1 cellular context compared by ENCODE assay signal in genomic region chr13:113777311-113778260, GRCh38.
TF ChIP-seq lines count a peak whose summit lies in the region.

No MANE protein-coding gene starts in this region.

TF ChIP-seq in H1, 55 proteins besides CTCF, POLR2A, EP300 and RAD21 (continued from another document):
- no peak for TF ChIP-seq USF2 (IDR thresholded peaks at IDR 0.05; ENCODE audit: low read length)
- 0 out of 2 replicates have a peak, but pooled peaks have one; percentile 14 for TF ChIP-seq TEAD4 (IDR thresholded peaks at IDR 0.05; ENCODE audit: low read depth, low read length)
- TF ChIP-seq ATF3 (IDR thresholded peaks at IDR 0.05; ENCODE audit: insufficient read depth, low read depth, low read length) = no peak
- no peak for TF ChIP-seq SIRT6 (IDR thresholded peaks at IDR 0.05; ENCODE audit: low read length)
- peak; percentile 95 to 99 for TF ChIP-seq SIN3A (conservative IDR thresholded peaks at IDR 0.05 in 1 of 2, IDR thresholded peaks at IDR 0.05 in 1 of 2; ENCODE audit: low read depth in 1 of 2, low read length in 2 of 2)
- TF ChIP-seq MAX (IDR thresholded peaks at IDR 0.05) = peak; percentile 98
- TF ChIP-seq SP4 (IDR thresholded peaks at IDR 0.05; ENCODE audit: low read length) = no peak
- no peak for TF ChIP-seq CHD7 (IDR thresholded peaks at IDR 0.05; ENCODE audit: insufficient replicate concordance, low read length)
- no peak for TF ChIP-seq JUND (IDR thresholded peaks at IDR 0.05; ENCODE audit: low read length)
- no peak for TF ChIP-seq EGR1 (IDR thresholded peaks at IDR 0.05; ENCODE audit: borderline replicate concordance, low read depth, low read length)
- peak; percentile 39 to 68; a peak in 1 of 4 replicates for TF ChIP-seq HDAC2 (IDR thresholded peaks at IDR 0.05; ENCODE audit: borderline replicate concordance in 1 of 2, low read depth in 2 of 2, low read length in 2 of 2)
- peak; percentile 81 for TF ChIP-seq SAP30 (IDR thresholded peaks at IDR 0.05; ENCODE audit: insufficient read depth, insufficient replicate concordance, low read length)
- no peak for TF ChIP-seq ASH2L (IDR thresholded peaks at IDR 0.05; ENCODE audit: low read length)
